Comparison of ENCODE assay signal across 8 cellular contexts in the genomic region with DNA sequence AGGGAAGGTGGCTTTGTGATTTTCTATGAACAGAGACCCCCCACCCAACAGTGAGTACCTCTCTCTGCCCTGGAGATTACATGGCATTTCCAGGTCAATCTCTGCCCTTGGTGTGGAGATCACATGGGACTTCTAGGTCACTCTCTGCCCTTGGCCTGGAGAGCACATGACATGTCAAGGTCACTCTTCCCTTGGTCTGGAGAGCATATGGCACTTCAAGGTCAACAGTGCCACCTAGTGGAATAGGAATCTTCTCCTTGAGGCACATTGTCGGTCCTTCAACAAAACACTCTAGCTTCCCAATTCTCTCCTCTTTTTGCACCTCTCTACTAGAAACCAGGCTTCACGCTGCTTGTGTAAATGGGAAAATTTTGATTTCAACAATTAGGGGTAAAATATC.
DNase-seq lines count a peak whose midpoint lies in the region; ATAC-seq and TF ChIP-seq lines count a peak whose summit lies in the region.

No MANE protein-coding gene starts in this region.

- no peak overlapping the region for H3K4me3 Mint-ChIP-seq in activated CD4-positive, alpha-beta memory T cell treated with anti-CD3 and anti-CD28 coated beads for 36 hours
- H3K4me3 Mint-ChIP-seq in CD4-positive, alpha-beta memory T cell, result no peak overlapping the region

- POLR2A ChIA-PET in activated CD4-positive, alpha-beta memory T cell treated with anti-CD3 and anti-CD28 coated beads for 36 hours (lab: Charles Lee), result no interaction called here
- POLR2A ChIA-PET in CD4-positive, alpha-beta memory T cell (lab: Charles Lee; ENCODE audit: partially characterized antibody), result no interaction called here

- H3K36me3 Mint-ChIP-seq in activated CD4-positive, alpha-beta memory T cell treated with anti-CD3 and anti-CD28 coated beads for 36 hours, result no peaks in the 10 kb centered on the region
- H3K36me3 Mint-ChIP-seq in CD4-positive, alpha-beta memory T cell, result no peaks in the 10 kb centered on the region

- ATAC-seq in HG03159 (IDR thresholded peaks at IDR 0.05; ENCODE audit: unreplicated experiment), result peak; percentile 73
- no peak for ATAC-seq in HG03342 (IDR thresholded peaks at IDR 0.05; ENCODE audit: unreplicated experiment)

- no peak overlapping the region for H3K27ac Mint-ChIP-seq in activated CD4-positive, alpha-beta memory T cell treated with anti-CD3 and anti-CD28 coated beads for 36 hours
- no peak overlapping the region for H3K27ac Mint-ChIP-seq in CD4-positive, alpha-beta memory T cell

- CTCF ChIA-PET in activated CD4-positive, alpha-beta memory T cell treated with anti-CD3 and anti-CD28 coated beads for 36 hours (lab: Charles Lee), result interaction anchor here (0.9 to 1.2 kb wide), 3 partner anchors 9 to 588 kb away, joined by 3 to 5 read pairs (median 4); partner anchors contain the start of gene CENPE
- CTCF ChIA-PET in CD4-positive, alpha-beta memory T cell (lab: Charles Lee; ENCODE audit: partially characterized antibody), result no interaction called here

- H3K4me1 ChIP-seq in CD4-positive, alpha-beta memory T cell (ENCODE audit: insufficient read depth, low read length), result no peaks in the 10 kb centered on the region

- TF ChIP-seq CTCF in fibroblast of villous mesenchyme (IDR thresholded peaks at IDR 0.05; ENCODE audit: insufficient read depth, low read depth, low read length), result peak; percentile 14

- H3K36me3 ChIP-seq in CD4-positive, alpha-beta memory T cell (ENCODE audit: insufficient read depth, low read length), result no peaks in the 10 kb centered on the region

- intact Hi-C loops in activated CD4-positive, alpha-beta memory T cell treated with anti-CD3 and anti-CD28 coated beads for 36 hours (cut with micrococcal nuclease), result no loop called here
- intact Hi-C loops in CD4-positive, alpha-beta memory T cell (cut with micrococcal nuclease), result no loop called here

- H3K9me3 Mint-ChIP-seq in activated CD4-positive, alpha-beta memory T cell treated with anti-CD3 and anti-CD28 coated beads for 36 hours, result peaks cover 7% of the 10 kb centered on the region
- H3K9me3 Mint-ChIP-seq in CD4-positive, alpha-beta memory T cell, result peaks cover 0 to 21% (median 4%) of the 10 kb centered on the region in 8 donors

- H3K27ac ChIP-seq in CD4-positive, alpha-beta memory T cell (ENCODE audit: low read depth, low read length), result no peak overlapping the region

- H3K9me3 ChIP-seq in CD4-positive, alpha-beta memory T cell (ENCODE audit: control insufficient read depth in 1 of 2, low read length in 2 of 2), result no peaks in the 10 kb centered on the region

- no peaks in the 10 kb centered on the region for H3K4me1 Mint-ChIP-seq in activated CD4-positive, alpha-beta memory T cell treated with anti-CD3 and anti-CD28 coated beads for 36 hours (ENCODE audit: low read depth)
- no peaks in the 10 kb centered on the region for H3K4me1 Mint-ChIP-seq in CD4-positive, alpha-beta memory T cell

- H3K27me3 Mint-ChIP-seq in activated CD4-positive, alpha-beta memory T cell treated with anti-CD3 and anti-CD28 coated beads for 36 hours, result no peaks in the 10 kb centered on the region
- H3K27me3 Mint-ChIP-seq in CD4-positive, alpha-beta memory T cell, result no peaks in the 10 kb centered on the region

- H3K27me3 ChIP-seq in CD4-positive, alpha-beta memory T cell (ENCODE audit: insufficient read depth, low read length), result no peaks in the 10 kb centered on the region

- no peak overlapping the region for H3K4me3 ChIP-seq in fibroblast of villous mesenchyme (ENCODE audit: low read depth, low read length)
- no peak overlapping the region for H3K4me3 ChIP-seq in CD4-positive, alpha-beta memory T cell (ENCODE audit: low read length in 2 of 2)

- DNase-seq in DMS53 (lab: John Stamatoyannopoulos, UW), result peak; percentile 74
- peak; percentile 1 for DNase-seq in GM19240 (ENCODE audit: insufficient read length, low spot score)
- peak; percentile 71 for DNase-seq in OCI-M1 (lab: John Stamatoyannopoulos, UW)
- DNase-seq in fibroblast of villous mesenchyme (ENCODE audit: low read depth), result peak; percentile 1
- DNase-seq in activated CD4-positive, alpha-beta memory T cell treated with anti-CD3 and anti-CD28 coated beads for 36 hours, result no peak
- DNase-seq in CD4-positive, alpha-beta memory T cell, result no peak

Comparison
In these comparisons a context has a peak if more than half of its experiments do, and no peak if none do; other contexts are left out.
1. DNase-seq: peak in DMS53 (single experiment), GM19240 (single experiment), OCI-M1 (single experiment) and fibroblast of villous mesenchyme (single experiment); none in activated CD4-positive, alpha-beta memory T cell treated with anti-CD3 and anti-CD28 coated beads for 36 hours (single experiment) and CD4-positive, alpha-beta memory T cell (0 of 5).